In the genomic region with DNA sequence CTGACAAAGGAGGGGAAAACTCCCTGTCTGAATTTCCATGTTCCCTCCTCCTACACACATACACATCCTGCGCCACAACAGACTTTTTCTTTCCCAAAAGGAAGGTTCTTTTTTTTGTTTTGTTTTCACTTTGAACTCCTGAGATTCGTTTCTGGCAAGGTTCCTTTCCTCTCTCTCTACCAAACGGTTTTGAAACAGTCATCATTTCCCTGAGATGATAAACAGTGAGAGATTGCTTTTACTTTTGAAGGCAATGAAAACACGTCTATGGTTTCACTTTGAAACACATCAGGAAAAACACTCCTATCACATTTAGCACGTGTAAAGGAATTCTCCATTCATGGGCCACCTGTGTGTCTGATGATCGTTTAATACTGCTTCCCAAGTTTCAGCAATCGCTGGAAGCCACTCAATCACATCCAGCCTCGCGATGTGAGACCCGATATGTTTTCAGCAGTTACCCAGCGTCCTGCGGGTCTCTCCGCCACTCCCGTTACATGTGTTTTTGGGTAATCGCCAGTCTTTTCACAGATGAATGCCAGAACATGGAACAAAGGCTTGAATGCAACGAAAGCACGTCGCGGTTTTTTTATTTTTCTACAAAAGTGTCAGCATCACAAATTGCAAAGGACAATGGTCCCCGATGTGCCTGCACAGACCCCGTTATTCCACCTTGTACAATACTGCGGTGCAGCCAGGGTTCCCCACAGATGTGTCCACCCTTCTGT, we compare ENCODE assay signal across 8 cellular contexts.
DNase-seq lines count a peak whose midpoint lies in the region; TF ChIP-seq lines count a peak whose summit lies in the region.

No MANE protein-coding gene starts in this region.

- no peak for TF ChIP-seq POLR2A in breast epithelium (IDR thresholded peaks at IDR 0.05)

- H3K36me3 ChIP-seq in DOHH2 (ENCODE audit: control insufficient read depth, low read length): no peaks in the 10 kb centered on the region
- H3K36me3 ChIP-seq in breast epithelium: no peaks in the 10 kb centered on the region

- intact Hi-C loops in breast epithelium (cut with DNase I; ENCODE audit: low total_unique reads): no loop called here

- H3K27ac ChIP-seq in DOHH2 (ENCODE audit: low read depth, low read length) (no peak overlapping the region), breast epithelium (no peak overlapping the region)

- peak overlapping the region; percentile 70 for H3K4me2 ChIP-seq in DOHH2 (ENCODE audit: low read length)

- no peaks in the 10 kb centered on the region for H3K9me3 ChIP-seq in DOHH2 (ENCODE audit: control insufficient read depth, insufficient read depth, low read length)
- no peaks in the 10 kb centered on the region for H3K9me3 ChIP-seq in breast epithelium

- H3K4me1 ChIP-seq in DOHH2 (ENCODE audit: control insufficient read depth, low read length): peaks cover 13% of the 10 kb centered on the region
- H3K4me1 ChIP-seq in breast epithelium: no peaks in the 10 kb centered on the region

- H3K4me3 ChIP-seq in DOHH2 (ENCODE audit: low read length) (peak overlapping the region; percentile 63), breast epithelium (peak overlapping the region; percentile 34 to 57 (median 39))

- no peaks in the 10 kb centered on the region for H3K79me2 ChIP-seq in DOHH2 (ENCODE audit: control insufficient read depth, low read length)

- H3F3A ChIP-seq in DOHH2 (ENCODE audit: control insufficient read depth, insufficient read depth): no peaks in the 10 kb centered on the region

- H3K27me3 ChIP-seq in DOHH2 (ENCODE audit: control insufficient read depth, low read length) (peaks cover 37% of the 10 kb centered on the region), breast epithelium (peaks cover 0 to 28% of the 10 kb centered on the region in 2 donors)

- no peaks in the 10 kb centered on the region for H3K9me2 ChIP-seq in DOHH2 (replicated peaks; ENCODE audit: control insufficient read depth, low read length)

- DNase-seq in NCI-H1694 treated with DMSO at 0.1 percent for 48 hours (lab: John Stamatoyannopoulos, UW): peak; percentile 31
- no peak for DNase-seq in breast epithelium (ENCODE audit: low spot score in 2 of 2)
- DNase-seq in myocyte (ENCODE audit: low read depth): peak; percentile 59
- DNase-seq in NK-92 (lab: John Stamatoyannopoulos, UW; ENCODE audit: unreplicated experiment): no peak
- DNase-seq in hippocampal formation (lab: John Stamatoyannopoulos, UW): no peak
- no peak for DNase-seq in NCI-H1048 (lab: John Stamatoyannopoulos, UW)
- DNase-seq in mesenteric fat pad (ENCODE audit: low spot score): no peak

- no peaks in the 10 kb centered on the region for H4K20me1 ChIP-seq in DOHH2 (ENCODE audit: control insufficient read depth, insufficient read depth, low read depth, low read length)

- TF ChIP-seq CTCF in DOHH2 (IDR thresholded peaks at IDR 0.05; ENCODE audit: low read depth, low read length, poor library complexity, severe bottlenecking) (no peak), breast epithelium (IDR thresholded peaks at IDR 0.05) (no peak)

Comparison
In these comparisons a context has a peak if more than half of its experiments do, and no peak if none do; other contexts are left out.
1. DNase-seq: peak in NCI-H1694 treated with DMSO at 0.1 percent for 48 hours (single experiment) and myocyte (single experiment); none in breast epithelium (0 of 2), NK-92 (single experiment), hippocampal formation (0 of 2), NCI-H1048 (single experiment) and mesenteric fat pad (single experiment).